Comparison of ENCODE assay signal across 21 cellular contexts in the genomic region with DNA sequence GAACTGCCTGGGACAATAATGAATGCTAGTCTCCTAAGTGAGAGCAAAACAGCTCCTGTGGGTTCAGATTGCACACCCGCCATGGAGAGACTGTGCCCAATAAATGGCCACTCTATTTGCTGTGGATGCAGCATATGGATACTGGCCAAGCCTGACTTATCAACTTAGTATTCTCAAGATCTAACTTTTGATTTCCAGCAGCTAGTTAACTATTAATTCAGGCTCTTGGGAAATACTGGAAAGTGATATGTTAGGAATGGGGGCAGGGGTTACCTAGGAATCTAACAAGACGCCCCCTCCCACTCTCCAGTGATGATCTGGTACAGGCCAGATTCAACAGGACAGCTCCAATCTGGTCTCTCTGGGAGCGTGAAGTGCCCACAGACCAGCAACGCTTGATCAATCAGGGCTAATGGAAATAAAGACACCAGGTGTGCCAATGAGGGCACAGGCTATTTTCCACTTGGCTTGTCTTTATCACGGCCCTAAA.
DNase-seq lines count a peak whose midpoint lies in the region; ATAC-seq and TF ChIP-seq lines count a peak whose summit lies in the region.
"Had no signal": no experiment of that assay in that cellular context is flagged by ENCODE, and none has a peak within 500 bp of the region (broad histone marks: within the 10 kb centered on the region; RNA-seq: fewer than 3 reads in every experiment).

No MANE protein-coding gene starts in this region.

- DNase-seq in left ventricle myocardium inferior (no peak), heart left ventricle (no peak), glomerular visceral epithelial cell (ENCODE audit: extremely low spot score) (peak; percentile 93), neural crest cell (ENCODE audit: low read depth, low spot score) (no peak), NCI-H2081 treated with DMSO at 0.1 percent for 48 hours (lab: John Stamatoyannopoulos, UW) (no peak), trophoblast cell (no peak), NCI-H82 (lab: John Stamatoyannopoulos, UW) (no peak)
- no peak for DNase-seq in stimulated activated naive CD4-positive, alpha-beta T cell (lab: John Stamatoyannopoulos, UW)
- DNase-seq: 8988T; activated CD4-positive, alpha-beta T cell treated with anti-CD3 and anti-CD28 coated beads for 48 hours; foreskin melanocyte; KBM-7; left cardiac atrium; NCI-H1417 treated with DMSO at 0.1 percent for 48 hours; NCI-H345; stimulated activated naive B cell treated with anti-CD40 and anti-IgM and Interleukin-4, amounts not matched to agents 10 μg/mL and 1 μg/mL and 100 μg/mL, for 72 hours; T-helper 9 cell had no signal

- H4K91ac ChIP-seq in trophoblast cell (ENCODE audit: low read depth, low read length): no peak overlapping the region

- H3K4me3 Mint-ChIP-seq in neural crest cell: no peak overlapping the region
- H3K4me3 Mint-ChIP-seq: activated naive CD8-positive, alpha-beta T cell; CD8-positive, alpha-beta memory T cell; naive thymus-derived CD8-positive, alpha-beta T cell; stimulated activated naive B cell treated with anti-CD40 and anti-IgM and Interleukin-4, amounts not matched to agents 10 μg/mL and 1 μg/mL and 100 μg/mL, for 72 hours had no signal

- no peak overlapping the region for H2BK120ac ChIP-seq in trophoblast cell (ENCODE audit: insufficient read depth, low read length, poor library complexity)

- no peaks in the 10 kb centered on the region for H3K4me1 Mint-ChIP-seq in neural crest cell

- H3K4ac ChIP-seq in trophoblast cell (ENCODE audit: low read depth, low read length): no peak overlapping the region

- no peak overlapping the region for H3K9ac ChIP-seq in trophoblast cell (ENCODE audit: low read length)

- H3K27ac Mint-ChIP-seq in neural crest cell (ENCODE audit: unreplicated experiment): peak overlapping the region; percentile 60
- H3K27ac Mint-ChIP-seq: activated naive CD8-positive, alpha-beta T cell had no signal

- no peak overlapping the region for H2BK5ac ChIP-seq in trophoblast cell (ENCODE audit: low read depth, low read length, poor library complexity)

- ATAC-seq in heart left ventricle: no peak
- ATAC-seq: left cardiac atrium; naive thymus-derived CD8-positive, alpha-beta T cell; stimulated activated naive B cell treated with anti-CD40 and anti-IgM and Interleukin-4, amounts not matched to agents 10 μg/mL and 1 μg/mL and 100 μg/mL, for 72 hours had no signal

- H3K4me3 ChIP-seq in left ventricle myocardium inferior (no peak overlapping the region), heart left ventricle (no peak overlapping the region), trophoblast cell (ENCODE audit: low read depth, low read length) (no peak overlapping the region)
- H3K4me3 ChIP-seq: cardiac muscle cell had no signal

- H3K9me3 ChIP-seq in left ventricle myocardium inferior (replicated peaks): no peaks in the 10 kb centered on the region
- no peaks in the 10 kb centered on the region for H3K9me3 ChIP-seq in heart left ventricle
- no peaks in the 10 kb centered on the region for H3K9me3 ChIP-seq in trophoblast cell (ENCODE audit: insufficient read depth, low read depth, low read length)

- no peak overlapping the region for H3K23ac ChIP-seq in trophoblast cell (ENCODE audit: low read length)

- TF ChIP-seq CTCF in left ventricle myocardium inferior (IDR thresholded peaks at IDR 0.05; ENCODE audit: borderline replicate concordance) (no peak), heart left ventricle (IDR thresholded peaks at IDR 0.05) (no peak), neural crest cell (conservative IDR thresholded peaks at IDR 0.05) (no peak)

- H3K9me3 Mint-ChIP-seq in neural crest cell: no peaks in the 10 kb centered on the region
- H3K9me3 Mint-ChIP-seq: CD8-positive, alpha-beta memory T cell; naive thymus-derived CD8-positive, alpha-beta T cell; stimulated activated naive B cell treated with anti-CD40 and anti-IgM and Interleukin-4, amounts not matched to agents 10 μg/mL and 1 μg/mL and 100 μg/mL, for 72 hours had no signal

- peaks cover 13% of the 10 kb centered on the region for H3K36me3 Mint-ChIP-seq in neural crest cell (ENCODE audit: low read depth)

- H2BK12ac ChIP-seq in trophoblast cell (ENCODE audit: low read length): no peak overlapping the region

- intact Hi-C loops in left ventricle myocardium inferior (cut with micrococcal nuclease): no loop called here
- intact Hi-C loops in heart left ventricle (cut with DNase I): loop anchor here in 3 of 10 donors (5.0 to 10.0 kb wide), 3 partner anchors 65 to 175 kb away; a partner anchor contains a TSS

- no peaks in the 10 kb centered on the region for H3K27me3 Mint-ChIP-seq in neural crest cell (ENCODE audit: low read depth)
- H3K27me3 Mint-ChIP-seq: activated naive CD8-positive, alpha-beta T cell; CD8-positive, alpha-beta memory T cell; naive thymus-derived CD8-positive, alpha-beta T cell; stimulated activated naive B cell treated with anti-CD40 and anti-IgM and Interleukin-4, amounts not matched to agents 10 μg/mL and 1 μg/mL and 100 μg/mL, for 72 hours had no signal

- H3K27ac ChIP-seq in left ventricle myocardium inferior (replicated peaks) (peak overlapping the region; percentile 75), heart left ventricle (peak overlapping the region in 2 of 12 donors; percentile 69 to 76), trophoblast cell (ENCODE audit: low read depth, low read length) (no peak overlapping the region)
- H3K27ac ChIP-seq: cardiac muscle cell had no signal

- no peak overlapping the region for H4K8ac ChIP-seq in trophoblast cell (ENCODE audit: low read depth, low read length)

- no peaks in the 10 kb centered on the region for H3K79me1 ChIP-seq in trophoblast cell (ENCODE audit: low read length)

- H3K27me3 ChIP-seq in left ventricle myocardium inferior (ENCODE audit: low read depth) (no peaks in the 10 kb centered on the region), heart left ventricle (no peaks in the 10 kb centered on the region), trophoblast cell (ENCODE audit: insufficient read depth, low read length) (no peaks in the 10 kb centered on the region)
- H3K27me3 ChIP-seq: cardiac muscle cell had no signal

- no peak overlapping the region for H4K12ac ChIP-seq in trophoblast cell (ENCODE audit: low read depth, low read length)

- H3K36me3 ChIP-seq in left ventricle myocardium inferior (peaks cover 98% of the 10 kb centered on the region), heart left ventricle (peaks cover 3 to 100% (median 99%) of the 10 kb centered on the region in 9 donors), trophoblast cell (ENCODE audit: control insufficient read depth in 1 of 2, insufficient read depth in 2 of 2, low read length in 2 of 2) (peaks cover 75 to 96% of the 10 kb centered on the region in 2 experiments)

- H3K4me2 ChIP-seq in trophoblast cell (ENCODE audit: low read length): no peak overlapping the region

- H3K79me2 ChIP-seq in trophoblast cell (ENCODE audit: control insufficient read depth, insufficient read depth, low read length, poor library complexity): no peaks in the 10 kb centered on the region

- H2AFZ ChIP-seq in trophoblast cell (ENCODE audit: insufficient read depth, low read length, poor library complexity): no peak overlapping the region

- 79 to 94% (median 92%) methylated on average over 5 of the region's 5 CpGs for WGBS in heart left ventricle, 4 donors
- WGBS in trophoblast cell (ENCODE audit: extremely low coverage, insufficient coverage, insufficient read length): no CpG with 5 or more reads among the region's 5 CpGs

- no peak overlapping the region for H2AK5ac ChIP-seq in trophoblast cell (ENCODE audit: low read length)

- no peak for TF ChIP-seq POLR2A in heart left ventricle (IDR thresholded peaks at IDR 0.05)

- H3K14ac ChIP-seq in trophoblast cell (ENCODE audit: low read length): no peak overlapping the region

- H3K4me1 ChIP-seq in left ventricle myocardium inferior (peaks cover 30% of the 10 kb centered on the region), heart left ventricle (peaks cover 0 to 32% (median 14%) of the 10 kb centered on the region in 12 donors), trophoblast cell (ENCODE audit: control insufficient read depth in 1 of 2, insufficient read depth in 2 of 2, low read length in 2 of 2) (no peaks in the 10 kb centered on the region)

- H3K18ac ChIP-seq in trophoblast cell (ENCODE audit: low read length): no peak overlapping the region
